In genomic region chr7:92456241-92456640, GRCh38 we compare ENCODE assay signal across 26 cellular contexts. TPM values are rescaled to one million over a fixed set of nuclear protein-coding genes. Genes with fewer than 3 reads are reported as not detected.
A peak's percentile ranks its signal among the peaks of the same experiment; 100 is the strongest.
DNase-seq lines count a peak whose midpoint lies in the region; ATAC-seq, FAIRE-seq and TF ChIP-seq lines count a peak whose summit lies in the region.
"Had no signal": no experiment of that assay in that cellular context is flagged by ENCODE, and none has a peak within 500 bp of the region (broad histone marks: within the 10 kb centered on the region; RNA-seq: fewer than 3 reads in every experiment).

No MANE protein-coding gene starts in this region.

- H3K79me2 ChIP-seq in astrocyte (ENCODE audit: insufficient read depth, low read length): peaks cover 13% of the 10 kb centered on the region

- H3K36me3 Mint-ChIP-seq in HFFc6 (ENCODE audit: low read depth) (peaks cover 6% of the 10 kb centered on the region), astrocyte (ENCODE audit: low read depth, unreplicated experiment) (peaks cover 9% of the 10 kb centered on the region)
- H3K36me3 Mint-ChIP-seq in effector memory CD8-positive, alpha-beta T cell (ENCODE audit: insufficient read depth): peaks cover 21% of the 10 kb centered on the region

- no peak overlapping the region for H3K4me2 ChIP-seq in astrocyte (ENCODE audit: low read length)
- H3K4me2 ChIP-seq: KMS-11 had no signal

- no peaks in the 10 kb centered on the region for H3K4me1 ChIP-seq in astrocyte (ENCODE audit: insufficient read depth, low read length)
- H3K4me1 ChIP-seq: Peyer's patch had no signal

- no peak for ATAC-seq in effector memory CD8-positive, alpha-beta T cell (replicated peaks)

- H3K9me3 Mint-ChIP-seq in HFFc6 (no peaks in the 10 kb centered on the region), astrocyte (ENCODE audit: unreplicated experiment) (no peaks in the 10 kb centered on the region)
- no peaks in the 10 kb centered on the region for H3K9me3 Mint-ChIP-seq in effector memory CD8-positive, alpha-beta T cell
- H3K9me3 Mint-ChIP-seq: CD14-positive monocyte had no signal

- no peaks in the 10 kb centered on the region for H3K9me3 ChIP-seq in astrocyte (ENCODE audit: insufficient read depth, low read depth, low read length)
- H3K9me3 ChIP-seq: Peyer's patch had no signal

- intact Hi-C loops in head of caudate nucleus (cut with DNase I): no loop called here

- DNase-seq in EH (ENCODE audit: low read depth) (peak; percentile 77), HFFc6 (peak; percentile 22), astrocyte (ENCODE audit: low read depth) (peak; percentile 10), iris pigment epithelial cell (ENCODE audit: low read depth) (peak; percentile 7), head of caudate nucleus (no peak), cortex of kidney (lab: John Stamatoyannopoulos, UW) (no peak), HT-29 (ENCODE audit: low spot score) (no peak)
- no peak for DNase-seq in effector memory CD8-positive, alpha-beta T cell
- DNase-seq: DMS53; NCI-H1105; NCI-H1694; NCI-H2081; NCI-H2171; NCI-H345; NCI-H524; NCI-H774; NK-92 treated with Interleukin-12 subunit alpha and Interleukin-12 subunit beta, amount 100 ng/mL, for 24 hours; Peyer's patch had no signal

- H3K27ac Mint-ChIP-seq in HFFc6 (peak overlapping the region; percentile 36; the same call in 1 of the 2 replicates), astrocyte (ENCODE audit: unreplicated experiment) (no peak overlapping the region)
- H3K27ac Mint-ChIP-seq in effector memory CD8-positive, alpha-beta T cell: no peak overlapping the region
- H3K27ac Mint-ChIP-seq: B cell, CD14-positive monocyte had no signal

- H3K4me3 ChIP-seq in astrocyte (ENCODE audit: insufficient read depth, low read depth, low read length): no peak overlapping the region
- H3K4me3 ChIP-seq: Peyer's patch had no signal

- no peak overlapping the region for H3K27ac ChIP-seq in astrocyte (ENCODE audit: low read depth, low read length)
- H3K27ac ChIP-seq: KMS-11, Peyer's patch had no signal

- TF ChIP-seq CTCF in HFFc6 (IDR thresholded peaks at IDR 0.05) (no peak), astrocyte (IDR thresholded peaks at IDR 0.05; ENCODE audit: insufficient read depth, low read depth, low read length) (no peak)

- H3K4me1 Mint-ChIP-seq in HFFc6 (ENCODE audit: low read depth): 0 out of 2 replicates have a peak, but pooled peaks cover 8% of the 10 kb centered on the region
- peaks cover 4% of the 10 kb centered on the region for H3K4me1 Mint-ChIP-seq in astrocyte (ENCODE audit: low read depth, unreplicated experiment)
- peaks cover 0 to 4% of the 10 kb centered on the region in 2 donors for H3K4me1 Mint-ChIP-seq in effector memory CD8-positive, alpha-beta T cell (ENCODE audit: low read depth in 2 of 2)
- H3K4me1 Mint-ChIP-seq: B cell, CD14-positive monocyte had no signal

- H3K36me3 ChIP-seq in astrocyte (ENCODE audit: insufficient read depth, low read length): peaks cover 54% of the 10 kb centered on the region

- H3K27me3 Mint-ChIP-seq in HFFc6 (ENCODE audit: insufficient read depth) (no peaks in the 10 kb centered on the region), astrocyte (ENCODE audit: low read depth, unreplicated experiment) (no peaks in the 10 kb centered on the region)
- no peaks in the 10 kb centered on the region for H3K27me3 Mint-ChIP-seq in effector memory CD8-positive, alpha-beta T cell
- H3K27me3 Mint-ChIP-seq: B cell had no signal

- H3K4me3 Mint-ChIP-seq in HFFc6 (no peak overlapping the region), astrocyte (ENCODE audit: unreplicated experiment) (no peak overlapping the region)
- H3K4me3 Mint-ChIP-seq in effector memory CD8-positive, alpha-beta T cell: no peak overlapping the region
- H3K4me3 Mint-ChIP-seq: B cell, CD14-positive monocyte had no signal

- no peak for FAIRE-seq in astrocyte (lab: Jason Lieb, UNC)
- FAIRE-seq: D721Med, GM12892, HTR-8/SVneo had no signal

- no peaks in the 10 kb centered on the region for H3K27me3 ChIP-seq in astrocyte (ENCODE audit: insufficient read depth, low read length)
- H3K27me3 ChIP-seq: Peyer's patch had no signal

- peaks cover 20% of the 10 kb centered on the region for H4K20me1 ChIP-seq in astrocyte (ENCODE audit: insufficient read depth, low read length)

- H2AFZ ChIP-seq in astrocyte (ENCODE audit: low read depth, low read length): no peak overlapping the region

- no peak overlapping the region for H3K9ac ChIP-seq in astrocyte (ENCODE audit: low read length)
- H3K9ac ChIP-seq: KMS-11 had no signal

RNA-seq across cellular contexts. Expression of gene GATAD1, which starts 9.0 kb away (rescaled TPM):
- 10 to 100 TPM; 13.1 to 15.4 (median 13.8) TPM for total RNA-seq in HFFc6 (2021; fragmentation: NEBNext Ultra II Directional; extraction: Animal tissue kit (Norgen Biotek cat#: 25700))
- total RNA-seq in astrocyte: 22.5 and 23.1 TPM in 2 replicates
- total RNA-seq in HT-29 (2014; rRNA removed; shearing (Covaris generic)): 24.8 and 29.9 TPM in 2 replicates

RNA-seq across cellular contexts. Expression of gene ERVW-1, which starts 21.5 kb away (rescaled TPM):
- total RNA-seq in HFFc6 (2021; fragmentation: NEBNext Ultra II Directional; extraction: Animal tissue kit (Norgen Biotek cat#: 25700)): not detected
- total RNA-seq in astrocyte: 0.19 TPM in 1 of 2 replicates, not detected in the other
- not detected in 2 replicates for total RNA-seq in HT-29 (2014; rRNA removed; shearing (Covaris generic))
- total RNA-seq: A172, B cell, H4, Peyer's patch had no signal

Comparison
In these comparisons a context has a peak if more than half of its experiments do, and no peak if none do; other contexts are left out.
1. DNase-seq: peak in EH (single experiment), HFFc6 (single experiment), astrocyte (single experiment) and iris pigment epithelial cell (single experiment); none in head of caudate nucleus (0 of 42), effector memory CD8-positive, alpha-beta T cell (0 of 3), cortex of kidney (single experiment) and HT-29 (single experiment).